1 cellular context compared by ENCODE assay signal in the genomic region with DNA sequence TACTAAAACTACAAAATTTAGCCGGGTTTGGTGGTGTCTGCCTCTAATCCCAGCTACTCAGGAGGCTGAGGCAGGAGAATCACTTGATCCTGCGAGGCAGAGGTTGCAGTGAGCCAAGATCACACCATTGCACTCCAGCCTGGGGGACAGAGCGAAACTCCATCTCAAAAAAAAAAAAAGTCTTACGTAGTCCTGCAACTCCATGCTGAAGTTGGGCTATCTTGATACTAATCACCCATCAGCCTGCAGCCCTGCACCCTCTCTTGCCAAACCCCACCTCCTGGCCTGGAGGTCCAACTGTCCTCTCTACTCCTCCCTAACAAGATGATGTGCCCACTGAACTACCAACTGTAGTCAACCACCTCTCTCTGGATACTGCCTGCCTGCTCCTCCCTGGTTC.
TF ChIP-seq lines count a peak whose summit lies in the region.

No MANE protein-coding gene starts in this region.

TF ChIP-seq in K562, 482 proteins besides CTCF, POLR2A, EP300 and RAD21:
- TF ChIP-seq, protein P1, sequence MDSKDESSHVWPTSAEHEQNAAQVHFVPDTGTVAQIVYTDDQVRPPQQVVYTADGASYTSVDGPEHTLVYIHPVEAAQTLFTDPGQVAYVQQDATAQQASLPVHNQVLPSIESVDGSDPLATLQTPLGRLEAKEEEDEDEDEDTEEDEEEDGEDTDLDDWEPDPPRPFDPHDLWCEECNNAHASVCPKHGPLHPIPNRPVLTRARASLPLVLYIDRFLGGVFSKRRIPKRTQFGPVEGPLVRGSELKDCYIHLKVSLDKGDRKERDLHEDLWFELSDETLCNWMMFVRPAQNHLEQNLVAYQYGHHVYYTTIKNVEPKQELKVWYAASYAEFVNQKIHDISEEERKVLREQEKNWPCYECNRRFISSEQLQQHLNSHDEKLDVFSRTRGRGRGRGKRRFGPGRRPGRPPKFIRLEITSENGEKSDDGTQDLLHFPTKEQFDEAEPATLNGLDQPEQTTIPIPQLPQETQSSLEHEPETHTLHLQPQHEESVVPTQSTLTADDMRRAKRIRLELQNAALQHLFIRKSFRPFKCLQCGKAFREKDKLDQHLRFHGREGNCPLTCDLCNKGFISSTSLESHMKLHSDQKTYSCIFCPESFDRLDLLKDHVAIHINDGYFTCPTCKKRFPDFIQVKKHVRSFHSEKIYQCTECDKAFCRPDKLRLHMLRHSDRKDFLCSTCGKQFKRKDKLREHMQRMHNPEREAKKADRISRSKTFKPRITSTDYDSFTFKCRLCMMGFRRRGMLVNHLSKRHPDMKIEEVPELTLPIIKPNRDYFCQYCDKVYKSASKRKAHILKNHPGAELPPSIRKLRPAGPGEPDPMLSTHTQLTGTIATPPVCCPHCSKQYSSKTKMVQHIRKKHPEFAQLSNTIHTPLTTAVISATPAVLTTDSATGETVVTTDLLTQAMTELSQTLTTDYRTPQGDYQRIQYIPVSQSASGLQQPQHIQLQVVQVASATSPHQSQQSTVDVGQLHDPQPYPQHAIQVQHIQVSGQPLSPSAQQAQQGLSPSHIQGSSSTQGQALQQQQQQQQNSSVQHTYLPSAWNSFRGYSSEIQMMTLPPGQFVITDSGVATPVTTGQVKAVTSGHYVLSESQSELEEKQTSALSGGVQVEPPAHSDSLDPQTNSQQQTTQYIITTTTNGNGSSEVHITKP (IDR thresholded peaks at IDR 0.05; ENCODE audit: partially characterized antibody): peak; percentile 59
- TF ChIP-seq TOE1 (IDR thresholded peaks at IDR 0.05; ENCODE audit: borderline replicate concordance) (no peak), TOE1 (CRISPR knock-in tag; IDR thresholded peaks at IDR 0.05; ENCODE audit: borderline replicate concordance, low read depth) (no peak)
